In genomic region chr2:40421643-40422297, GRCh38 we compare ENCODE assay signal across 15 cellular contexts.
"Had no signal": no experiment of that assay in that cellular context is flagged by ENCODE, and none has a peak within 500 bp of the region (broad histone marks: within the 10 kb centered on the region; RNA-seq: fewer than 3 reads in every experiment).

No MANE protein-coding gene starts in this region.

- H3K27ac ChIP-seq: neural progenitor cell, pancreas, skin epidermis, thyroid gland had no signal

- DNase-seq: activated CD4-positive, alpha-beta T cell treated with anti-CD3 and anti-CD28 coated beads for 1 hour; activated CD4-positive, alpha-beta T cell treated with anti-CD3 and anti-CD28 coated beads, Interleukin-2, amount 50 U/mL, for 48 hours; activated CD8-positive, alpha-beta memory T cell treated with anti-CD3 and anti-CD28 coated beads, Interleukin-2, amount 10 ng/mL, durations not matched to agents 7 days and 5 days; activated effector memory CD4-positive, alpha-beta T cell treated with Interleukin-2 at 50 U/mL for 16 hours; activated T-cell treated with anti-CD3 and anti-CD28 coated beads, Interleukin-2, amount 50 U/mL, for 24 hours; amniotic stem cell; immature natural killer cell; left colon; pancreas; stomach; T-helper 9 cell; thyroid gland had no signal

- H3K4me2 ChIP-seq: neural progenitor cell had no signal

- H3K36me3 ChIP-seq: neural progenitor cell, pancreas, stomach, thyroid gland had no signal

- H3K4me3 ChIP-seq: neural progenitor cell, pancreas, skin epidermis, stomach, thyroid gland had no signal

- ATAC-seq: activated CD8-positive, alpha-beta memory T cell treated with anti-CD3 and anti-CD28 coated beads, Interleukin-2, amount 10 ng/mL, durations not matched to agents 7 days and 5 days; activated naive CD4-positive, alpha-beta T cell treated with anti-CD3 and anti-CD28 coated beads, Interleukin-2, amount 50 U/mL, for 72 hours; left colon; pancreas had no signal

- H3K9ac ChIP-seq: neural progenitor cell had no signal

- H3K4me1 ChIP-seq: neural progenitor cell, pancreas, thyroid gland had no signal

- H3K27me3 ChIP-seq: neural progenitor cell, stomach, thyroid gland had no signal

- H3K9me3 ChIP-seq: pancreas, stomach, thyroid gland had no signal

- H2AFZ ChIP-seq: neural progenitor cell had no signal
